1 cellular context compared by ENCODE assay signal in the genomic region with DNA sequence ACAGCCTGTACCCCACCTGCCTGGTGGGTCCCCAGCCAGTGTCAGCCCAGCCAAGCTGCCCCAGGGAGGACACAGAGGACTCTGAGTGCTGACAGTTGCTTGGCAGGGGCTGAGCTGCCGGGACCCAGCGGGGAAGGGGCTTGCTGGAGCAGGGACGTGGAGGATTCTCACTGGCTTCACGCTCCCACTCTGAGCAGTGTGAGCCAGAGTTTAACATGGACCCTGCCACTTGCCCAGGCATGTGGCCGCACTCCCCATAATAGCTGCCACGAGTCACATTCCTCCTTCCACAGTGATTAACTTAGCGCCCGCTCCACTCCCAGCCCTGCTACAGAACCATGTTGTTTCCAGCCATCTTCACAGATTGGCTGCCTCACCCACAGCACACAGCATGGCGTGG.
TF ChIP-seq lines count a peak whose summit lies in the region.

No MANE protein-coding gene starts in this region.

TF ChIP-seq in H1, 55 proteins besides CTCF, POLR2A, EP300 and RAD21:
- TF ChIP-seq FOSL1 (IDR thresholded peaks at IDR 0.05; ENCODE audit: insufficient read depth, low read depth, low read length) (no peak), YY1 (IDR thresholded peaks at IDR 0.05; ENCODE audit: low read depth, low read length) (no peak), ZNF274 (IDR thresholded peaks at IDR 0.05; ENCODE audit: borderline replicate concordance, extremely low read depth, low read length) (no peak)
